Comparison of ENCODE assay signal across 8 cellular contexts in the genomic region with DNA sequence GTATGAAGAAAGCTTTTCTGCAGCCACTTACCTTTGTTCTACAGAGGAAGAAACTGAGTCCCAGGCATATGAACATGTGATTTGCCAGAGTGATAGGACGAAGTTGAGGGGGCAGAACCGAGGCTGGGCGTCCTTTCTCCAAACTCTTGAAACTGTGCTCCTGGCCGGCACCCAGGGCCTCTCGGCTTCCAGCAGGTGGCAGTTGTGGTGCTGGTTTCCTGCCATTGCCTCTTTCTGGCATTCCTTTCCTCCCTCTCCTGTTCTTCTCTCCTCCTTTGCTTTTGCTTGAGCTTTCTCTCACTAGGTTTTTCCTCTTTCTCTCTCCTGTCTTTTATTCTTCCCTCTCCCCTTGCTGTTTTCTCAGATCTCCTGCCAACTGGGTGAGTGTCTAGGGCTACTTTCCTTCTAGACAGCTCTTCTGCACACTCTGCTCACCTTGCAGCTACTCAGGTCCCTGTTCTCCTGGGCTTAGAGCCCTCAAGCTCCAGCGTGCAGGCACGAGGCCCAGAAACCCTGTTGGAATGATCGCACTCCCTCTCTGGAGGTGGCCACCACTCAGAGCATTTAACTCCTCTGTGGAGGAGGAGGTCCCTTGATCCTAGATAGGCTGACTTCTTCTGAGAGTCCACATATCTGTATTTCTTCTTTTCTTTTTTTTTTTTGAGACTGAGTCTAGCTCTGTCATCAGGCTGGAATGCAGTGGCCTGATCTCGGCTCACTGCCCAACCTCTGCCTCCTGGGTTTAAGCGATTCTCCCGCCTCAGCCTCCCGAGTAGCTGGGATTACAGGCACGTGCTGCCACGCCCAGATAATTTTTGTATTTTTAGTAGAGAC. TPM values are rescaled to one million over a fixed set of nuclear protein-coding genes. Genes with fewer than 3 reads are reported as not detected.
A peak's percentile ranks its signal among the peaks of the same experiment; 100 is the strongest.
DNase-seq lines count a peak whose midpoint lies in the region; ATAC-seq, FAIRE-seq and TF ChIP-seq lines count a peak whose summit lies in the region.

No MANE protein-coding gene starts in this region.

- H3K4me2 ChIP-seq in K562 (ENCODE audit: insufficient read depth, low read length) = no peak overlapping the region

- no TSS peak for BruUV-seq in K562 (replicated peaks; lab: Mats Ljungman, UMichigan)

- TF ChIP-seq RAD21 in K562 (CRISPR knock-in tag; conservative IDR thresholded peaks at IDR 0.05 in 1 of 2, IDR thresholded peaks at IDR 0.05 in 1 of 2) = peak; percentile 45 to 66; a peak in 3 of 4 replicates

- H3K27me3 ChIP-seq in K562 (ENCODE audit: control insufficient read depth in 2 of 2, insufficient read depth in 2 of 2, low read length in 2 of 2) (no peaks in the 10 kb centered on the region), kidney epithelial cell (ENCODE audit: control insufficient read depth, insufficient read depth, low read length) (no peaks in the 10 kb centered on the region), thyroid gland (no peaks in the 10 kb centered on the region)

- TF ChIP-seq EP300 in K562 (IDR thresholded peaks at IDR 0.05; ENCODE audit: low read length) = no peak

- peak; percentile 55 to 74 (median 69) for TF ChIP-seq CTCF in K562 (IDR thresholded peaks at IDR 0.05 in 2 of 3, conservative IDR thresholded peaks at IDR 0.05 in 1 of 3; ENCODE audit: insufficient read depth in 2 of 3, low read depth in 1 of 3, low read length in 3 of 3)
- TF ChIP-seq CTCF in kidney epithelial cell (IDR thresholded peaks at IDR 0.05; ENCODE audit: insufficient read depth, low read length, poor library complexity, severe bottlenecking) = peak; percentile 76
- TF ChIP-seq CTCF in thyroid gland (IDR thresholded peaks at IDR 0.05) = peak in 4 of 6 experiments; percentile 28 to 64 (median 49)

- no peak overlapping the region for H2AFZ ChIP-seq in K562 (ENCODE audit: low read depth, low read length)

- POLR2A ChIA-PET in HEK293T (lab: Yijun Ruan, JAX) = interaction anchor here (2.0 kb wide), 1 partner anchor 73 kb away, joined by 5 read pairs; no protein-coding TSS in a partner anchor
- POLR2A ChIA-PET in K562 (lab: Yijun Ruan, JAX) = interaction anchor here (0.7 to 0.8 kb wide), 2 partner anchors 10 to 187 kb away, joined by 3 read pairs; no protein-coding TSS in a partner anchor

- peak; percentile 79 for ATAC-seq in K562

- CTCF ChIA-PET in HEK293T (lab: Yijun Ruan, JAX) = interaction anchor here (0.7 to 4.2 kb wide), 3 partner anchors 73 to 722 kb away, joined by 3 to 45 read pairs (median 3); no protein-coding TSS in a partner anchor
- CTCF ChIA-PET in K562 (lab: Yijun Ruan, JAX; ENCODE audit: low intra/inter-chr PET ratio) = interaction anchor here (1.9 kb wide), 1 partner anchor 74 kb away, joined by 8 read pairs; no protein-coding TSS in a partner anchor

- H3K4me3 ChIP-seq in K562 (no peak overlapping the region), kidney epithelial cell (ENCODE audit: low read depth, low read length) (no peak overlapping the region), thyroid gland (replicated peaks in 1 of 3) (no peak overlapping the region)

- 26% methylated on average over 13 of the region's 14 CpGs for WGBS in K562 (ENCODE audit: insufficient coverage, low coverage, missing lambda C conversion rate)
- 17 to 32% methylated on average over 14 of the region's 14 CpGs for WGBS in thyroid gland, 2 donors

- H3K36me3 ChIP-seq in K562 (ENCODE audit: control insufficient read depth, insufficient read depth, low read length) = 0 out of 3 replicates have a peak, but pooled peaks cover 2% of the 10 kb centered on the region
- H3K36me3 ChIP-seq in kidney epithelial cell (ENCODE audit: control insufficient read depth, insufficient read depth, low read length) = no peaks in the 10 kb centered on the region
- H3K36me3 ChIP-seq in thyroid gland = no peaks in the 10 kb centered on the region

- in situ Hi-C loops in K562 (cut with MboI) = loop anchor here (5.0 to 25.0 kb wide), 2 partner anchors 100 to 430 kb away; no protein-coding TSS in a partner anchor

- TF ChIP-seq POLR2A in K562 (conservative IDR thresholded peaks at IDR 0.05) = no peak
- no peak for TF ChIP-seq POLR2A in thyroid gland (IDR thresholded peaks at IDR 0.05)

- peak overlapping the region in 1 of 2 experiments; percentile 82; a peak in 2 of 4 replicates for H3K9ac ChIP-seq in K562 (ENCODE audit: insufficient read depth in 1 of 2, low read depth in 2 of 2, low read length in 2 of 2)

- peaks cover 19% of the 10 kb centered on the region; the same call in 1 of the 2 replicates for H4K20me1 ChIP-seq in K562 (replicated peaks; ENCODE audit: control insufficient read depth, insufficient read depth, low read length)

- H3K27ac ChIP-seq in K562 (ENCODE audit: extremely low read depth, low read depth, low read length) (no peak overlapping the region), thyroid gland (peak overlapping the region in 2 of 3 donors; percentile 51 to 52)

- intact Hi-C loops in K562 (cut with micrococcal nuclease) (loop anchor here (1.0 to 10.0 kb wide), 5 partner anchors 74 to 423 kb away; no protein-coding TSS in a partner anchor), thyroid gland (cut with DNase I) (no loop called here)

- H3K79me2 ChIP-seq in K562 (ENCODE audit: control insufficient read depth, insufficient read depth, low read length) = no peaks in the 10 kb centered on the region

- H3K9me1 ChIP-seq in K562 (ENCODE audit: control insufficient read depth, insufficient read depth, low read length) = no peaks in the 10 kb centered on the region

- DNase-seq in AG08396 (ENCODE audit: low spot score) (peak; percentile 36), HEK293T (ENCODE audit: extremely low spot score) (peak; percentile 39), K562 (ENCODE audit: extremely low read depth in 1 of 4, low spot score in 3 of 4) (peak in 2 of 4 experiments; percentile 46 to 52), kidney epithelial cell (ENCODE audit: low read depth) (no peak), thyroid gland (peak; percentile 87 to 89), GM19239 (ENCODE audit: insufficient read length, low spot score) (no peak), NOMO-1 treated with DMSO at 0.1 percent for 48 hours (lab: John Stamatoyannopoulos, UW; ENCODE audit: unreplicated experiment) (no peak)
- DNase-seq in activated naive CD4-positive, alpha-beta T cell treated with anti-CD3 and anti-CD28 coated beads, Interleukin-2, amount 50 U/mL, for 16 hours = no peak

- peaks cover 5 to 6% of the 10 kb centered on the region in 2 experiments; a peak in 4 of 5 replicates for H3K4me1 ChIP-seq in K562 (replicated peaks in 1 of 2; ENCODE audit: control insufficient read depth in 2 of 2, insufficient read depth in 2 of 2, low read length in 2 of 2)
- H3K4me1 ChIP-seq in thyroid gland = peaks cover 43 to 50% of the 10 kb centered on the region in 2 donors

- FAIRE-seq in K562 (lab: Jason Lieb, UNC) = no peak
- no peak for FAIRE-seq in GM19239 (lab: Jason Lieb, UNC)

- H3K9me3 ChIP-seq in K562 (replicated peaks; ENCODE audit: control insufficient read depth, insufficient read depth, low read depth, low read length) = no peaks in the 10 kb centered on the region
- no peaks in the 10 kb centered on the region for H3K9me3 ChIP-seq in thyroid gland

TF ChIP-seq in HEK293T, 16 proteins besides CTCF, POLR2A, EP300 and RAD21:
- TF ChIP-seq ELF4 (IDR thresholded peaks at IDR 0.05) = no peak
- no peak for TF ChIP-seq BHLHE40 (IDR thresholded peaks at IDR 0.05; ENCODE audit: borderline replicate concordance)
- TF ChIP-seq SUZ12 (IDR thresholded peaks at IDR 0.05) = no peak
- no peak for TF ChIP-seq FOXA1 (IDR thresholded peaks at IDR 0.05)
- TF ChIP-seq NFRKB (IDR thresholded peaks at IDR 0.05) = no peak
- no peak for TF ChIP-seq FOXK2 (IDR thresholded peaks at IDR 0.05)
- no peak for TF ChIP-seq ZNF384 (IDR thresholded peaks at IDR 0.05)
- TF ChIP-seq CTBP1 (IDR thresholded peaks at IDR 0.05; ENCODE audit: borderline replicate concordance) = no peak
- no peak for TF ChIP-seq TARDBP (IDR thresholded peaks at IDR 0.05)
- no peak for TF ChIP-seq FOXM1 (IDR thresholded peaks at IDR 0.05; ENCODE audit: borderline replicate concordance)
- no peak for TF ChIP-seq LEF1 (IDR thresholded peaks at IDR 0.05; ENCODE audit: borderline replicate concordance)
- TF ChIP-seq HDGF (IDR thresholded peaks at IDR 0.05; ENCODE audit: borderline replicate concordance) = no peak
TF ChIP-seq in HEK293T: peak in this region for 0.

TF ChIP-seq in K562, 482 proteins besides CTCF, POLR2A, EP300 and RAD21 (continues in another document):
- TF ChIP-seq HLTF (IDR thresholded peaks at IDR 0.05) = 0 out of 2 replicates have a peak, but pooled peaks have one; percentile 52
- TF ChIP-seq KDM1A (IDR thresholded peaks at IDR 0.05) = no peak
- TF ChIP-seq YY1 (IDR thresholded peaks at IDR 0.05; ENCODE audit: borderline replicate concordance in 1 of 3, control insufficient read depth in 1 of 3, extremely low read depth in 1 of 3, insufficient read depth in 3 of 3, insufficient read length in 1 of 3, insufficient replicate concordance in 2 of 3, low read depth in 1 of 3, low read length in 2 of 3) = no peak
- no peak for TF ChIP-seq RAD51 (IDR thresholded peaks at IDR 0.05; ENCODE audit: borderline replicate concordance, low read depth)
- TF ChIP-seq ATF7 (IDR thresholded peaks at IDR 0.05) = no peak

RNA-seq across cellular contexts. Expression of a gene that starts 26.2 kb away (rescaled TPM):
- total RNA-seq in K562 (2011; cell fraction: chromatin; rRNA removed; ENCODE audit: low replicate concordance) = 54.4 and 56.3 TPM in 2 replicates
- total RNA-seq in K562 (2011; cell fraction: nucleolus; rRNA removed) = 28.3 and 29.1 TPM in 2 replicates
- 38.1 and 45.0 TPM in 2 replicates for total RNA-seq in K562 (2011; cell fraction: nucleoplasm; rRNA removed)
- total RNA-seq in K562 (2014; rRNA removed) = 21.7 and 25.8 TPM in 2 replicates
- 13.2 and 14.2 TPM in 2 replicates for total RNA-seq in K562 (2014; rRNA removed; fragmentation: Illumina TruSeq; extraction: Trizol)
- total RNA-seq in K562 (2015; rRNA removed; fragmentation: Illumina TruSeq; extraction: Trizol) = 15.5 and 15.6 TPM in 2 replicates
- total RNA-seq in K562 (2021) = 27.5 and 28.5 TPM in 2 replicates
- 17.5 and 24.0 TPM in 2 replicates for polyA plus RNA-seq in K562 (2011; rRNA removed)
- 13.7 and 15.9 TPM in 2 replicates for polyA plus RNA-seq in K562 (2011; cell fraction: cytosol; rRNA removed)
- 46.8 and 47.8 TPM in 2 replicates for polyA plus RNA-seq in K562 (2011; cell fraction: nucleus; rRNA removed)
- 16.4 and 21.1 TPM in 2 replicates for polyA plus RNA-seq in K562 (2012)
- polyA plus RNA-seq in K562 (2014; fragmentation: Illumina TruSeq; extraction: Trizol) = 20.3 and 21.3 TPM in 2 replicates
- 1 to 10 TPM; 5.3 TPM for polyA plus RNA-seq in K562 (2014; fragmentation: Nextera tagmentation; extraction: Ambion mirVana)
- polyA plus RNA-seq in K562 (2014; rRNA removed) = 18.7 and 19.4 TPM in 2 replicates
- 24.5 and 36.4 TPM in 2 replicates for polyA minus RNA-seq in K562 (2011; rRNA and poly(A)+ RNA removed)
- polyA minus RNA-seq in K562 (2011; cell fraction: cytosol; rRNA and poly(A)+ RNA removed) = 17.6 and 25.8 TPM in 2 replicates
- polyA minus RNA-seq in K562 (2011; cell fraction: nucleus; rRNA and poly(A)+ RNA removed) = 28.0 and 53.1 TPM in 2 replicates
- total RNA-seq in kidney epithelial cell = 40.6 and 41.7 TPM in 2 replicates
- total RNA-seq in thyroid gland = 10 to 100 TPM; 46.1 to 87.8 (median 76.4) TPM

Comparison
In these comparisons a context has a peak if more than half of its experiments do, and no peak if none do; other contexts are left out.
1. DNase-seq: peak in AG08396 (single experiment), HEK293T (single experiment) and thyroid gland (2 of 2); none in kidney epithelial cell (single experiment), GM19239 (single experiment), NOMO-1 treated with DMSO at 0.1 percent for 48 hours (single experiment) and activated naive CD4-positive, alpha-beta T cell treated with anti-CD3 and anti-CD28 coated beads, Interleukin-2, amount 50 U/mL, for 16 hours (single experiment).
2. Peak in every context shown above with its lines, with median percentiles within 50 percentile points of each other: CTCF ChIP-seq.